ENCODE assay signal across 17 cellular contexts in genomic region chr12:40313928-40314327, GRCh38.
A peak's percentile ranks its signal among the peaks of the same experiment; 100 is the strongest.
DNase-seq lines count a peak whose midpoint lies in the region; ATAC-seq and TF ChIP-seq lines count a peak whose summit lies in the region.
"Had no signal": no experiment of that assay in that cellular context is flagged by ENCODE, and none has a peak within 500 bp of the region (broad histone marks: within the 10 kb centered on the region; RNA-seq: fewer than 3 reads in every experiment).

No MANE protein-coding gene starts in this region.

- H3K36me3 ChIP-seq in Karpas-422 (ENCODE audit: insufficient read depth, low read length): no peaks in the 10 kb centered on the region
- H3K36me3 ChIP-seq: pancreas had no signal

- peak; percentile 81 for ATAC-seq in GM19455 (IDR thresholded peaks at IDR 0.05; ENCODE audit: unreplicated experiment)
- ATAC-seq in HG02885 (IDR thresholded peaks at IDR 0.05; ENCODE audit: poor library complexity, unreplicated experiment): peak; percentile 90
- no peak for ATAC-seq in HG02840 (IDR thresholded peaks at IDR 0.05; ENCODE audit: low FRiP score, unreplicated experiment)
- ATAC-seq: activated naive CD4-positive, alpha-beta T cell treated with anti-CD3 and anti-CD28 coated beads, Interleukin-2, amount 50 U/mL, for 72 hours; left cardiac atrium; pancreas had no signal

- DNase-seq in GM10266 (ENCODE audit: extremely low spot score) (peak; percentile 5), Karpas-422 (no peak), iPS-NIHi7 (ENCODE audit: extremely low spot score) (no peak), NK-92 (lab: John Stamatoyannopoulos, UW; ENCODE audit: unreplicated experiment) (no peak), nucleus accumbens (lab: John Stamatoyannopoulos, UW) (no peak)
- DNase-seq: activated CD4-positive, alpha-beta T cell treated with anti-CD3 and anti-CD28 coated beads, Interleukin-2, amount 50 U/mL, for 1 hour; cortex of kidney; foreskin fibroblast; H7; Kasumi-1; left cardiac atrium; NCI-H2227 treated with DMSO at 0.1 percent for 48 hours; pancreas had no signal

- no peak overlapping the region for H3K27ac ChIP-seq in Karpas-422 (ENCODE audit: low read length)
- H3K27ac ChIP-seq: pancreas had no signal

- H3K27me3 ChIP-seq in Karpas-422 (ENCODE audit: low read length): no peaks in the 10 kb centered on the region
- H3K27me3 ChIP-seq: pancreas had no signal

- no peak for TF ChIP-seq CTCF in GM10266 (IDR thresholded peaks at IDR 0.05; ENCODE audit: control insufficient read depth, insufficient read depth, low read depth, missing control alignments)

- no peaks in the 10 kb centered on the region for H3K9me2 ChIP-seq in Karpas-422 (replicated peaks; ENCODE audit: insufficient read depth, low read length)

- H2AFZ ChIP-seq in Karpas-422 (ENCODE audit: low read length): peak overlapping the region; percentile 50; the same call in 1 of the 2 replicates

- no peaks in the 10 kb centered on the region for H3K4me1 ChIP-seq in Karpas-422 (ENCODE audit: low read length)
- H3K4me1 ChIP-seq: pancreas had no signal

- H4K20me1 ChIP-seq in Karpas-422 (ENCODE audit: insufficient read depth, low read depth, low read length): no peaks in the 10 kb centered on the region

- H3K79me2 ChIP-seq in Karpas-422 (ENCODE audit: low read length): no peaks in the 10 kb centered on the region

- no peak overlapping the region for H3K9ac ChIP-seq in Karpas-422 (ENCODE audit: low read length)

- H3K4me2 ChIP-seq in Karpas-422 (ENCODE audit: low read depth, low read length, poor library complexity, severe bottlenecking): no peak overlapping the region

- no peak overlapping the region for H3K4me3 ChIP-seq in Karpas-422 (ENCODE audit: low read length)
- H3K4me3 ChIP-seq: pancreas had no signal

- no peaks in the 10 kb centered on the region for H3K9me3 ChIP-seq in Karpas-422 (ENCODE audit: low read length)
- H3K9me3 ChIP-seq: pancreas had no signal
